10 cellular contexts compared by ENCODE assay signal in genomic region chr2:38835990-38836389, GRCh38. TPM values are rescaled to one million over a fixed set of nuclear protein-coding genes. Genes with fewer than 3 reads are reported as not detected.
DNase-seq lines count a peak whose midpoint lies in the region; ATAC-seq and FAIRE-seq lines count a peak whose summit lies in the region.
"Had no signal": no experiment of that assay in that cellular context is flagged by ENCODE, and none has a peak within 500 bp of the region (broad histone marks: within the 10 kb centered on the region; RNA-seq: fewer than 3 reads in every experiment).

No MANE protein-coding gene starts in this region.

- CTCF ChIA-PET in CD4-positive, alpha-beta memory T cell (lab: Charles Lee; ENCODE audit: partially characterized antibody) = interaction anchor here (1.0 kb wide), 1 partner anchor 301 kb away, joined by 3 read pairs; no protein-coding TSS in a partner anchor

- no peak overlapping the region for H3K4me3 Mint-ChIP-seq in CD4-positive, alpha-beta memory T cell

- no peak overlapping the region for H3K4me3 ChIP-seq in CD4-positive, alpha-beta memory T cell (ENCODE audit: low read length in 2 of 2)

- DNase-seq in GM18507 (ENCODE audit: extremely low spot score, insufficient read length, low read depth) = no peak
- no peak for DNase-seq in left ventricle myocardium superior
- no peak for DNase-seq in stimulated activated naive CD4-positive, alpha-beta T cell treated with Interleukin-2 at 50 U/mL for 16 hours (lab: John Stamatoyannopoulos, UW)
- no peak for DNase-seq in NCI-H524 (lab: John Stamatoyannopoulos, UW)
- no peak for DNase-seq in CD4-positive, alpha-beta memory T cell
- DNase-seq in effector CD4-positive, alpha-beta T cell = no peak

- H3K27me3 Mint-ChIP-seq in CD4-positive, alpha-beta memory T cell = no peaks in the 10 kb centered on the region

- H3K9me3 Mint-ChIP-seq in CD4-positive, alpha-beta memory T cell = no peaks in the 10 kb centered on the region

- ATAC-seq in GM21515 (IDR thresholded peaks at IDR 0.05; ENCODE audit: unreplicated experiment) (peak; percentile 90), HG03196 (IDR thresholded peaks at IDR 0.05; ENCODE audit: unreplicated experiment) (peak; percentile 84), left ventricle myocardium superior (peak; percentile 79)

- H3K4me1 Mint-ChIP-seq in CD4-positive, alpha-beta memory T cell = no peaks in the 10 kb centered on the region

- peaks cover 19 to 36% of the 10 kb centered on the region in 2 donors for H3K36me3 Mint-ChIP-seq in CD4-positive, alpha-beta memory T cell

- H3K36me3 ChIP-seq in CD4-positive, alpha-beta memory T cell (ENCODE audit: insufficient read depth, low read length) = peaks cover 4% of the 10 kb centered on the region

- H3K27me3 ChIP-seq in CD4-positive, alpha-beta memory T cell (ENCODE audit: insufficient read depth, low read length) = no peaks in the 10 kb centered on the region

- H3K27ac Mint-ChIP-seq in CD4-positive, alpha-beta memory T cell = peak overlapping the region in 1 of 7 donors; percentile 43

- H3K9me3 ChIP-seq in CD4-positive, alpha-beta memory T cell (ENCODE audit: control insufficient read depth in 1 of 2, low read length in 2 of 2) = no peaks in the 10 kb centered on the region

- H3K4me1 ChIP-seq in CD4-positive, alpha-beta memory T cell (ENCODE audit: insufficient read depth, low read length) = no peaks in the 10 kb centered on the region
- H3K4me1 ChIP-seq: parathyroid adenoma had no signal

- peak; percentile 55 for FAIRE-seq in GM18507 (lab: Jason Lieb, UNC)
- FAIRE-seq: HTR-8/SVneo had no signal

- H3K27ac ChIP-seq in CD4-positive, alpha-beta memory T cell (ENCODE audit: low read depth, low read length) = no peak overlapping the region
- H3K27ac ChIP-seq: parathyroid adenoma had no signal

- POLR2A ChIA-PET in CD4-positive, alpha-beta memory T cell (lab: Charles Lee; ENCODE audit: partially characterized antibody) = no interaction called here

- intact Hi-C loops in left ventricle myocardium superior (cut with micrococcal nuclease) = no loop called here
- intact Hi-C loops in CD4-positive, alpha-beta memory T cell (cut with micrococcal nuclease) = loop anchor here (1.0 kb wide), 1 partner anchor 300 kb away; no protein-coding TSS in a partner anchor

RNA-seq across cellular contexts. Expression of gene DHX57, which starts 39.7 kb away (rescaled TPM):
- 8.9 TPM for total RNA-seq in left ventricle myocardium superior
- total RNA-seq in CD4-positive, alpha-beta memory T cell = 10 to 100 TPM; 16.6 to 23.5 TPM
- 1 to 10 TPM; 3.9 to 8.7 TPM for polyA plus RNA-seq in CD4-positive, alpha-beta memory T cell

RNA-seq across cellular contexts. Expression of gene MORN2, which starts 39.8 kb away (rescaled TPM):
- total RNA-seq in left ventricle myocardium superior = 20.4 TPM
- total RNA-seq in CD4-positive, alpha-beta memory T cell = 1 to 10 TPM in 1 of 2 experiments, under 1 TPM in 1; 0.49 to 2.0 TPM
- polyA plus RNA-seq in CD4-positive, alpha-beta memory T cell = 1 to 10 TPM; 2.8 to 5.9 TPM

RNA-seq across cellular contexts. Expression of gene ARHGEF33, which starts 53.7 kb away (rescaled TPM):
- total RNA-seq in left ventricle myocardium superior = 0.10 TPM
- under 1 TPM in 1 of 2 experiments, not detected in 1; 0.53 TPM for total RNA-seq in CD4-positive, alpha-beta memory T cell
- polyA plus RNA-seq in CD4-positive, alpha-beta memory T cell = under 1 TPM in 1 of 2 donors, not detected in 1; 0.09 TPM

RNA-seq across cellular contexts. Expression of gene GEMIN6, which starts 58.0 kb away (rescaled TPM):
- 7.8 TPM for total RNA-seq in left ventricle myocardium superior
- total RNA-seq in CD4-positive, alpha-beta memory T cell = 10 to 100 TPM; 15.1 to 15.5 TPM
- polyA plus RNA-seq in CD4-positive, alpha-beta memory T cell = 10 to 100 TPM in 1 of 2 donors, 1 to 10 TPM in 1; 5.9 to 15.5 TPM
